16 cellular contexts compared by ENCODE assay signal in the genomic region with DNA sequence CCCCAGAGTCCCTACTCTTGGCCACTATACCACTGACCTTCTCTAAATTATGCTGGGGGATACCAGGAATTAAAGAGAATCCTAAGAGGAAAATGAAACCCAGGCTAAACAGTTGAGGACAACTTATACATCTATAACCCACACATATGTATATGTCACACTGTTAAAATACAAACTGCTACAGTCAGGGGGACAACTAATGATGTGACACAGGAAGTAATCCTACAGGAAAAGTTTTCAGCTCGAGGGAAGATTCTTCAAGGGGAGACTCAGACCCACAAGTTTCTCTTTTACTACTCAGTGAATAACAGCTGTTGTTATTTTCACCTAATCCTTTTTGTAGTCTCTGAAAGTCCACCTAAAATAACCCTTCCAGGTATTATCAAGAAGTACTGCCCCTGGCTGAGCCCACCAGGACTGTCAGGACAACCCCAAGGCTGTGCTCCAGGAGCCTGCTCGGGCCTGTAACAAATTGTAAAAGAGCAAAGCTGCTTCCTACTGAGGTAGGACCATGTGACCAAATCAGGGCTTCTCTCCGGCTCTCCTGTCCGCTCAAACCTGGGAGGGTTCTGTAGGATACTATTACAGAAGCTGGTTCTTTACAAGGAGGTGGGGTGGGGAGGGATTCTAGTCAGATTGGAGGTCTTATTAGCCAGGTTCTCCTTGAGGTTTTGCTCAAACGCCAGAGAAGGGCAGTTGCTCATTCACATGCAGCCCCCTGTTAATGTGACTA.
DNase-seq lines count a peak whose midpoint lies in the region; ATAC-seq, FAIRE-seq and TF ChIP-seq lines count a peak whose summit lies in the region.
"Had no signal": no experiment of that assay in that cellular context is flagged by ENCODE, and none has a peak within 500 bp of the region (broad histone marks: within the 10 kb centered on the region; RNA-seq: fewer than 3 reads in every experiment).

No MANE protein-coding gene starts in this region.

- H4K8ac ChIP-seq in mesendoderm (ENCODE audit: low read depth, low read length), result no peak overlapping the region

- no peak overlapping the region for H3K18ac ChIP-seq in mesendoderm (ENCODE audit: low read length)

- no peaks in the 10 kb centered on the region for H3K9me2 ChIP-seq in GM23248 (ENCODE audit: insufficient read depth)

- H4K20me1 ChIP-seq in GM23248 (ENCODE audit: insufficient read depth) (no peaks in the 10 kb centered on the region), astrocyte (ENCODE audit: insufficient read depth, low read length) (no peaks in the 10 kb centered on the region)

- in situ Hi-C loops in GM23248 (cut with MboI), result no loop called here

- no peak overlapping the region for H4K5ac ChIP-seq in mesendoderm (ENCODE audit: low read length)

- WGBS in GM23248 (ENCODE audit: low coverage in 1 of 2, low lambda C conversion rate in 2 of 2, missing lambda C conversion rate in 2 of 2), 2 experiments, result 68% methylated on average over 5 of the region's 5 CpGs
- 73% methylated on average over 5 of the region's 5 CpGs for WGBS in HUES64
- WGBS in mesendoderm (ENCODE audit: extremely low coverage, insufficient coverage, low lambda C conversion rate), result no CpG with 5 or more reads among the region's 5 CpGs

- H3K9ac ChIP-seq in GM23248 (no peak overlapping the region), HUES64 (ENCODE audit: low read depth, low read length) (no peak overlapping the region; the same call in 1 of the 2 replicates), astrocyte (ENCODE audit: low read length) (no peak overlapping the region), mesendoderm (ENCODE audit: low read length) (no peak overlapping the region)

- H3K79me2 ChIP-seq in GM23248 (ENCODE audit: insufficient read depth) (no peaks in the 10 kb centered on the region), astrocyte (ENCODE audit: insufficient read depth, low read length) (no peaks in the 10 kb centered on the region), mesendoderm (ENCODE audit: control insufficient read depth, insufficient read depth, low read length) (no peaks in the 10 kb centered on the region)

- no peaks in the 10 kb centered on the region for H3K36me3 Mint-ChIP-seq in astrocyte (ENCODE audit: low read depth, unreplicated experiment)

- FAIRE-seq in astrocyte (lab: Jason Lieb, UNC), result no peak

- intact Hi-C loops in ascending aorta (cut with DNase I), result no loop called here

- no peak overlapping the region for H3K4me2 ChIP-seq in GM23248 (ENCODE audit: unreplicated experiment)
- H3K4me2 ChIP-seq in astrocyte (ENCODE audit: low read length), result no peak overlapping the region
- no peak overlapping the region for H3K4me2 ChIP-seq in mesendoderm (ENCODE audit: low read length)

- H2AFZ ChIP-seq in GM23248, result peak overlapping the region; percentile 11; the same call in 1 of the 2 replicates
- H2AFZ ChIP-seq in astrocyte (ENCODE audit: low read depth, low read length), result no peak overlapping the region

- H3K4me3 ChIP-seq in GM23248 (no peak overlapping the region), HUES64 (ENCODE audit: low read length) (no peak overlapping the region), astrocyte (ENCODE audit: insufficient read depth, low read depth, low read length) (no peak overlapping the region), mesendoderm (ENCODE audit: low read length) (no peak overlapping the region), ascending aorta (no peak overlapping the region)
- H3K4me3 ChIP-seq: SJCRH30 had no signal

- H3K27me3 Mint-ChIP-seq in astrocyte (ENCODE audit: low read depth, unreplicated experiment), result peaks cover 3% of the 10 kb centered on the region

- H3K79me1 ChIP-seq in mesendoderm (ENCODE audit: low read length), result no peaks in the 10 kb centered on the region

- H3K4me1 Mint-ChIP-seq in astrocyte (ENCODE audit: low read depth, unreplicated experiment), result no peaks in the 10 kb centered on the region

- ATAC-seq in activated CD4-positive, CD25-positive, alpha-beta regulatory T cell treated with anti-CD3 and anti-CD28 coated beads, Interleukin-2, amount 50 U/mL, for 24 hours, result no peak

- no peak overlapping the region for H3K23ac ChIP-seq in mesendoderm (ENCODE audit: low read length)

- H3K4me1 ChIP-seq in GM23248 (ENCODE audit: insufficient read depth) (peaks cover 9% of the 10 kb centered on the region), HUES64 (ENCODE audit: insufficient read depth, low read length) (peaks cover 18% of the 10 kb centered on the region), astrocyte (ENCODE audit: insufficient read depth, low read length) (no peaks in the 10 kb centered on the region), mesendoderm (ENCODE audit: control insufficient read depth, low read depth, low read length) (peaks cover 10% of the 10 kb centered on the region), ascending aorta (no peaks in the 10 kb centered on the region)
- H3K4me1 ChIP-seq: SJCRH30 had no signal

- H3K27ac ChIP-seq in GM23248 (no peak overlapping the region), HUES64 (ENCODE audit: low read depth, low read length) (0 out of 2 replicates have a peak overlapping the region, but pooled peaks have one; percentile 11), astrocyte (ENCODE audit: low read depth, low read length) (no peak overlapping the region), mesendoderm (ENCODE audit: low read depth, low read length) (no peak overlapping the region), ascending aorta (no peak overlapping the region)
- H3K27ac ChIP-seq: C4-2B, SJCRH30 had no signal

- H2AK5ac ChIP-seq in mesendoderm (ENCODE audit: low read length), result no peak overlapping the region

- TF ChIP-seq CTCF in astrocyte (IDR thresholded peaks at IDR 0.05; ENCODE audit: insufficient read depth, low read depth, low read length) (no peak), ascending aorta (IDR thresholded peaks at IDR 0.05) (no peak)

- no peak overlapping the region for H2BK120ac ChIP-seq in mesendoderm (ENCODE audit: low read depth, low read length)

- H3F3A ChIP-seq in GM23248 (ENCODE audit: insufficient read depth), result peaks cover 8% of the 10 kb centered on the region

- no peaks in the 10 kb centered on the region for H3K9me3 ChIP-seq in GM23248 (ENCODE audit: low read depth)
- no peaks in the 10 kb centered on the region for H3K9me3 ChIP-seq in HUES64 (ENCODE audit: insufficient read depth, low read depth, low read length)
- no peaks in the 10 kb centered on the region for H3K9me3 ChIP-seq in astrocyte (ENCODE audit: insufficient read depth, low read depth, low read length)
- no peaks in the 10 kb centered on the region for H3K9me3 ChIP-seq in ascending aorta
- H3K9me3 ChIP-seq: SJCRH30 had no signal

- peaks cover 2% of the 10 kb centered on the region for H3K9me3 Mint-ChIP-seq in astrocyte (ENCODE audit: unreplicated experiment)

- H3K27me3 ChIP-seq in GM23248 (replicated peaks; ENCODE audit: insufficient read depth), result no peaks in the 10 kb centered on the region
- H3K27me3 ChIP-seq in HUES64 (ENCODE audit: insufficient read depth, low read length), result no peaks in the 10 kb centered on the region
- H3K27me3 ChIP-seq in astrocyte (ENCODE audit: insufficient read depth, low read length), result no peaks in the 10 kb centered on the region
- no peaks in the 10 kb centered on the region for H3K27me3 ChIP-seq in mesendoderm (ENCODE audit: insufficient read depth, low read length, poor library complexity)
- H3K27me3 ChIP-seq in ascending aorta, result no peaks in the 10 kb centered on the region

- no peak for DNase-seq in GM23248
- no peak for DNase-seq in astrocyte (ENCODE audit: low read depth)
- peak; percentile 22 for DNase-seq in mesendoderm
- DNase-seq in ascending aorta (ENCODE audit: low spot score in 2 of 2), result no peak
- DNase-seq in anterior cingulate cortex (lab: John Stamatoyannopoulos, UW), result no peak
- no peak for DNase-seq in D341Med (ENCODE audit: low spot score)
- DNase-seq: DMS153; Karpas-422; NCI-H1417; NCI-H1930; NCI-H526 treated with DMSO at 0.1 percent for 48 hours; NK-92 treated with Interleukin-12 subunit alpha and Interleukin-12 subunit beta, amount 100 ng/mL, for 24 hours had no signal

- H2BK5ac ChIP-seq in mesendoderm (ENCODE audit: low read length), result no peak overlapping the region

- no peak overlapping the region for H2BK15ac ChIP-seq in mesendoderm (replicated peaks; ENCODE audit: low read depth)

- H3K4me3 Mint-ChIP-seq in astrocyte (ENCODE audit: unreplicated experiment), result no peak overlapping the region

- no peak overlapping the region for H3K56ac ChIP-seq in mesendoderm (ENCODE audit: low read length)

- peak overlapping the region; percentile 29 for H3K27ac Mint-ChIP-seq in astrocyte (ENCODE audit: unreplicated experiment)

- H3K4ac ChIP-seq in mesendoderm (ENCODE audit: low read depth, low read length), result no peak overlapping the region

- no peaks in the 10 kb centered on the region for H3K36me3 ChIP-seq in GM23248 (ENCODE audit: low read depth)
- no peaks in the 10 kb centered on the region for H3K36me3 ChIP-seq in HUES64 (ENCODE audit: insufficient read depth, low read length)
- H3K36me3 ChIP-seq in astrocyte (ENCODE audit: insufficient read depth, low read length), result no peaks in the 10 kb centered on the region
- no peaks in the 10 kb centered on the region for H3K36me3 ChIP-seq in mesendoderm (ENCODE audit: control insufficient read depth, insufficient read depth, low read length)
- H3K36me3 ChIP-seq in ascending aorta, result no peaks in the 10 kb centered on the region
- H3K36me3 ChIP-seq: SJCRH30 had no signal
